ENCODE assay signal across 1 cellular context in genomic region chr4:108763226-108763593, GRCh38.
TF ChIP-seq lines count a peak whose summit lies in the region.

No MANE protein-coding gene starts in this region.

TF ChIP-seq in WTC11, 78 proteins besides CTCF, POLR2A, EP300 and RAD21 (continued from another document):
- TF ChIP-seq ZNF281 (CRISPR knock-in tag; IDR thresholded peaks at IDR 0.05): no peak
- TF ChIP-seq HMGA2 (CRISPR knock-in tag; IDR thresholded peaks at IDR 0.05): no peak
- no peak for TF ChIP-seq SOX15 (CRISPR knock-in tag; IDR thresholded peaks at IDR 0.05)
- no peak for TF ChIP-seq MAX (CRISPR knock-in tag; IDR thresholded peaks at IDR 0.05)
- TF ChIP-seq AFF4 (CRISPR knock-in tag; IDR thresholded peaks at IDR 0.05; ENCODE audit: borderline replicate concordance): no peak
- no peak for TF ChIP-seq RORB (CRISPR knock-in tag; IDR thresholded peaks at IDR 0.05)
- TF ChIP-seq JAZF1 (CRISPR knock-in tag; IDR thresholded peaks at IDR 0.05): no peak
- no peak for TF ChIP-seq NR2C2 (CRISPR knock-in tag; IDR thresholded peaks at IDR 0.05)
TF ChIP-seq in WTC11: peak in this region for 0.
